7 cellular contexts compared by ENCODE assay signal in the genomic region with DNA sequence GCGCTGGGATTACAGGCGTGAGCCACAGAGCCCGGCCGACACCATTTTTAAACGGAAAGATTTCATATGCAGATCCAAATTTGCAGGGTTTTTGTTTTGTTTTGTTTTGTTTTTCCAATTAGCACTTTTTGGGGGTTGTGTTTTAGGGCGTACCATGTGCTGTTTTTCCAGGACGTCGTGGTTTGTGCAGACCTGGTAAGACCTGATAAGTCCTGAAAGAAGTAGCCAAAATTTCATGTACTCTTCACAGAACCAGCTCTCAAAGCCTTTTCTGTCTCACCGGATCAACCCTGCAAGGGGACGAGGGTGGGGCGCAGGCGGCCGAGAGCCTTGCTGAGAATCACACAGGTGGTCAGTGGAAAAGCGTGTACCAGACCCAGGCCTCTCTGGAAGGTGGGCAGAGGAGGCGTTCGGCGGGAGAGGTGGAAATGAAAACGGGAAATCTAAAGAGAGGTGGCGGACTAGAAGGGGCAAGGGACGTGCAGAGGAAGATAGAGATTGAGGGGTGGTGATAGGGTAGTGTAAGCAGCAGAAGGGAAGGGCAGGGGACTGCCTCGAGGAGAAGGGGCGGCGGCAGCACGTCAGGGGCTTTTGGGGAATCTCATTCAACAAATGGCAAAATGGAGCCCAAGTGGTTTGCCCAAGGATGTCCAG. TPM values are rescaled to one million over a fixed set of nuclear protein-coding genes. Genes with fewer than 3 reads are reported as not detected.
DNase-seq lines count a peak whose midpoint lies in the region; ATAC-seq and TF ChIP-seq lines count a peak whose summit lies in the region.

No MANE protein-coding gene starts in this region.

- H3K9me3 ChIP-seq in GM23248 (ENCODE audit: low read depth) (no peaks in the 10 kb centered on the region), upper lobe of right lung (no peaks in the 10 kb centered on the region)

- peaks cover 36% of the 10 kb centered on the region for H3K79me2 ChIP-seq in GM23248 (ENCODE audit: insufficient read depth)

- ATAC-seq in upper lobe of right lung, result no peak
- no peak for ATAC-seq in GM21717 (IDR thresholded peaks at IDR 0.05; ENCODE audit: unreplicated experiment)

- 13 to 15% methylated on average over 24 of the region's 24 CpGs for WGBS in GM23248 (ENCODE audit: low coverage in 1 of 2, low lambda C conversion rate in 2 of 2, missing lambda C conversion rate in 2 of 2), 2 experiments

- H3K27me3 ChIP-seq in GM23248 (replicated peaks; ENCODE audit: insufficient read depth), result no peaks in the 10 kb centered on the region
- no peaks in the 10 kb centered on the region for H3K27me3 ChIP-seq in upper lobe of right lung

- in situ Hi-C loops in GM23248 (cut with MboI), result no loop called here

- H3K9me2 ChIP-seq in GM23248 (ENCODE audit: insufficient read depth), result no peaks in the 10 kb centered on the region

- no peaks in the 10 kb centered on the region for H3K36me3 ChIP-seq in GM23248 (ENCODE audit: low read depth)
- H3K36me3 ChIP-seq in upper lobe of right lung, result peaks cover under 1% of the 10 kb centered on the region

- no peak for TF ChIP-seq CTCF in upper lobe of right lung (IDR thresholded peaks at IDR 0.05)

- H3K4me1 ChIP-seq in GM23248 (ENCODE audit: insufficient read depth) (peaks cover 18% of the 10 kb centered on the region), upper lobe of right lung (peaks cover 16% of the 10 kb centered on the region)

- intact Hi-C loops in upper lobe of right lung (cut with DNase I), result no loop called here

- H3K9ac ChIP-seq in GM23248, result peak overlapping the region; percentile 99

- H3K27ac ChIP-seq in GM23248 (peak overlapping the region; percentile 76), upper lobe of right lung (peak overlapping the region; percentile 98)

- H3F3A ChIP-seq in GM23248 (ENCODE audit: insufficient read depth), result peaks cover 8% of the 10 kb centered on the region

- DNase-seq in GM23248, result peak; percentile 28
- DNase-seq in RPMI7951 (ENCODE audit: low read depth), result peak; percentile 11
- DNase-seq in cerebellum (ENCODE audit: low spot score), result peak; percentile 21
- peak; percentile 10 to 20 for DNase-seq in lung microvascular endothelial cell (ENCODE audit: low read depth in 2 of 2)
- DNase-seq in upper lobe of right lung, result no peak
- DNase-seq in T-helper 9 cell, result no peak

- H3K4me3 ChIP-seq in GM23248 (peak overlapping the region; percentile 98), upper lobe of right lung (peak overlapping the region; percentile 85)

- H3K4me2 ChIP-seq in GM23248 (ENCODE audit: unreplicated experiment), result peak overlapping the region; percentile 96

- H2AFZ ChIP-seq in GM23248, result peak overlapping the region; percentile 91

- peaks cover 3% of the 10 kb centered on the region; the same call in 1 of the 2 replicates for H4K20me1 ChIP-seq in GM23248 (ENCODE audit: insufficient read depth)

RNA-seq across cellular contexts. Expression of a gene that starts 1.2 kb away (rescaled TPM):
- 41.0 and 45.0 TPM in 2 replicates for total RNA-seq in GM23248 (2014; rRNA removed; shearing (Covaris generic))
- 45.4 and 45.7 TPM in 2 replicates for polyA plus RNA-seq in GM23248 (2016; fragmentation: Nextera tagmentation; extraction: Ambion mirVana)
- total RNA-seq in RPMI7951 (2014; rRNA removed; shearing (Covaris generic)), result 27.2 and 32.1 TPM in 2 replicates
- 33.7 TPM for total RNA-seq in cerebellum
- 30.1 and 57.3 TPM in 2 replicates for total RNA-seq in lung microvascular endothelial cell
- total RNA-seq in upper lobe of right lung, result 35.1 TPM

RNA-seq across cellular contexts. Expression of a gene that starts 30.7 kb away (rescaled TPM):
- 121 and 130 TPM in 2 replicates for total RNA-seq in GM23248 (2014; rRNA removed; shearing (Covaris generic))
- polyA plus RNA-seq in GM23248 (2016; fragmentation: Nextera tagmentation; extraction: Ambion mirVana), result 128 and 132 TPM in 2 replicates
- total RNA-seq in RPMI7951 (2014; rRNA removed; shearing (Covaris generic)), result 70.2 and 92.2 TPM in 2 replicates
- total RNA-seq in cerebellum (34.5 TPM), lung microvascular endothelial cell (90.7 and 171 TPM in 2 replicates), upper lobe of right lung (80.9 TPM)

RNA-seq across cellular contexts. Expression of a gene that starts 58.5 kb away (rescaled TPM):
- total RNA-seq in GM23248 (2014; rRNA removed; shearing (Covaris generic)), result 33.8 and 72.1 TPM in 2 replicates
- polyA plus RNA-seq in GM23248 (2016; fragmentation: Nextera tagmentation; extraction: Ambion mirVana), result 110 and 117 TPM in 2 replicates
- 78.5 and 108 TPM in 2 replicates for total RNA-seq in RPMI7951 (2014; rRNA removed; shearing (Covaris generic))
- total RNA-seq in cerebellum, result 31.9 TPM
- 35.1 and 41.3 TPM in 2 replicates for total RNA-seq in lung microvascular endothelial cell
- total RNA-seq in upper lobe of right lung, result 104 TPM

RNA-seq across cellular contexts. Expression of a gene that starts 58.6 kb away (rescaled TPM):
- total RNA-seq in GM23248 (2014; rRNA removed; shearing (Covaris generic)), result 13.3 and 15.2 TPM in 2 replicates
- 68.4 and 68.7 TPM in 2 replicates for polyA plus RNA-seq in GM23248 (2016; fragmentation: Nextera tagmentation; extraction: Ambion mirVana)
- 27.8 and 28.1 TPM in 2 replicates for total RNA-seq in RPMI7951 (2014; rRNA removed; shearing (Covaris generic))
- total RNA-seq in cerebellum (4.9 TPM), lung microvascular endothelial cell (9.4 and 11.7 TPM in 2 replicates), upper lobe of right lung (13.6 TPM)

Comparison
In these comparisons a context has a peak if more than half of its experiments do, and no peak if none do; other contexts are left out.
1. DNase-seq: peak in GM23248 (single experiment), RPMI7951 (single experiment), cerebellum (single experiment) and lung microvascular endothelial cell (2 of 2); none in upper lobe of right lung (single experiment) and T-helper 9 cell (single experiment).